24 cellular contexts compared by ENCODE assay signal in the genomic region with DNA sequence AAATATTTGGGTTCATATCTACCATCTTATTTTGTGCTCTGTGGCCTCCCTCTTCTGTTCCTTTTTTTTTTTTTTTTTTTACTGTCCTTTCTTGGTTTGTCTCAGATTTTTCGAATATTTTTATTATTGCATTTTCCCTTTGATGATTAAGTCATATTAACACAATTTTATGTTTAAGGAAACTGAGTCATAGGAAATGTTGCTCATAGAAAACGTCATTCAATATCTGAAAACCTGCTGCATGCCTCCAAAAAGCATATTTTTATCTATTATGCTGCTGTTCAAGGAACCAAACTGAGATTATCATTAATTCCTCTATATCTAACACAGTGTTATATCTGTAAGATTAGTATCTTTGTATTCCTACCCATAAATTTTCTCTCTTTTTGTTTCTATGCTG.
DNase-seq lines count a peak whose midpoint lies in the region; ATAC-seq, FAIRE-seq and TF ChIP-seq lines count a peak whose summit lies in the region.
"Had no signal": no experiment of that assay in that cellular context is flagged by ENCODE, and none has a peak within 500 bp of the region (broad histone marks: within the 10 kb centered on the region; RNA-seq: fewer than 3 reads in every experiment).

No MANE protein-coding gene starts in this region.

- H3K4me1 ChIP-seq in PC-3 (ENCODE audit: insufficient read depth, low read length) (peaks cover 32% of the 10 kb centered on the region), endothelial cell of umbilical vein (ENCODE audit: control insufficient read depth, extremely low read depth, insufficient read depth, low read length) (peaks cover 17% of the 10 kb centered on the region), psoas muscle (no peaks in the 10 kb centered on the region), mesendoderm (ENCODE audit: control insufficient read depth, low read depth, low read length) (no peaks in the 10 kb centered on the region)
- H3K4me1 ChIP-seq: BE2C, Caco-2 had no signal

- H3K9me1 ChIP-seq in endothelial cell of umbilical vein (replicated peaks; ENCODE audit: control insufficient read depth, extremely low read depth, insufficient read depth, low read length) = no peaks in the 10 kb centered on the region

- FAIRE-seq in bronchial epithelial cell (lab: Jason Lieb, UNC) (no peak), endothelial cell of umbilical vein (lab: Jason Lieb, UNC) (peak; percentile 66)
- FAIRE-seq: A204.1, D721Med, GM12878, GM12892, GM18507 had no signal

- H3K9me3 ChIP-seq in PC-3 (ENCODE audit: low read length) (no peaks in the 10 kb centered on the region), endothelial cell of umbilical vein (replicated peaks; ENCODE audit: control insufficient read depth, insufficient read depth, low read length) (no peaks in the 10 kb centered on the region), psoas muscle (no peaks in the 10 kb centered on the region)
- H3K9me3 ChIP-seq: BE2C, BLaER1, Caco-2 had no signal

- H3K4me2 ChIP-seq in PC-3 (ENCODE audit: low read length) (0 out of 2 replicates have a peak overlapping the region, but pooled peaks have one; percentile 1), endothelial cell of umbilical vein (ENCODE audit: insufficient read depth, low read length) (no peak overlapping the region), mesendoderm (ENCODE audit: low read length) (no peak overlapping the region)
- H3K4me2 ChIP-seq: BLaER1 had no signal

- WGBS in psoas muscle, 3 donors = 63 to 83% (median 75%) methylated on average over 2 of the region's 2 CpGs
- no CpG with 5 or more reads among the region's 2 CpGs for WGBS in mesendoderm (ENCODE audit: extremely low coverage, insufficient coverage, low lambda C conversion rate)

- BruUV-seq in PC-3 (replicated peaks; lab: Mats Ljungman, UMichigan) (no TSS peak), endothelial cell of umbilical vein (replicated peaks; lab: Mats Ljungman, UMichigan) (no TSS peak)

- no peaks in the 10 kb centered on the region for H3K36me3 ChIP-seq in PC-3 (ENCODE audit: low read depth, low read length)
- no peaks in the 10 kb centered on the region for H3K36me3 ChIP-seq in bronchial epithelial cell (ENCODE audit: control insufficient read depth, insufficient read depth, low read length)
- no peaks in the 10 kb centered on the region for H3K36me3 ChIP-seq in endothelial cell of umbilical vein (ENCODE audit: control insufficient read depth in 2 of 2, extremely low read depth in 1 of 2, insufficient read depth in 2 of 2, low read length in 2 of 2)
- no peaks in the 10 kb centered on the region for H3K36me3 ChIP-seq in psoas muscle (ENCODE audit: insufficient read depth in 1 of 2, low read depth in 1 of 2)
- H3K36me3 ChIP-seq in mesendoderm (ENCODE audit: control insufficient read depth, insufficient read depth, low read length) = no peaks in the 10 kb centered on the region
- H3K36me3 ChIP-seq: BE2C, BLaER1 had no signal

- H3F3A ChIP-seq in PC-3 (ENCODE audit: low read length, unreplicated experiment) = no peaks in the 10 kb centered on the region

- H3K79me1 ChIP-seq in mesendoderm (ENCODE audit: low read length) = no peaks in the 10 kb centered on the region

- no peak overlapping the region for H2AFZ ChIP-seq in PC-3 (ENCODE audit: low read length)
- no peak overlapping the region for H2AFZ ChIP-seq in endothelial cell of umbilical vein (ENCODE audit: low read depth, low read length)

- H3K23ac ChIP-seq in mesendoderm (ENCODE audit: low read length) = no peak overlapping the region

- H3K56ac ChIP-seq in mesendoderm (ENCODE audit: low read length) = no peak overlapping the region

- no peaks in the 10 kb centered on the region for H3K79me2 ChIP-seq in PC-3 (ENCODE audit: low read length)
- no peaks in the 10 kb centered on the region for H3K79me2 ChIP-seq in endothelial cell of umbilical vein (ENCODE audit: control insufficient read depth, insufficient read depth, low read length)
- H3K79me2 ChIP-seq in mesendoderm (ENCODE audit: control insufficient read depth, insufficient read depth, low read length) = no peaks in the 10 kb centered on the region

- H3K18ac ChIP-seq in mesendoderm (ENCODE audit: low read length) = no peak overlapping the region

- TF ChIP-seq POLR2A in endothelial cell of umbilical vein (IDR thresholded peaks at IDR 0.05; ENCODE audit: low read depth, low read length) = no peak

- POLR2A ChIA-PET in PC-3 (lab: Charles Lee; ENCODE audit: unreplicated experiment) = no interaction called here
- POLR2A ChIA-PET in endothelial cell of umbilical vein (lab: Charles Lee) = no interaction called here

- no peak overlapping the region for H2BK120ac ChIP-seq in mesendoderm (ENCODE audit: low read depth, low read length)

- H3K27me3 ChIP-seq in PC-3 (ENCODE audit: low read length) (no peaks in the 10 kb centered on the region), bronchial epithelial cell (ENCODE audit: control insufficient read depth, insufficient read depth, low read length) (no peaks in the 10 kb centered on the region), endothelial cell of umbilical vein (ENCODE audit: control insufficient read depth in 2 of 2, insufficient read depth in 2 of 2, low read length in 2 of 2) (no peaks in the 10 kb centered on the region), psoas muscle (ENCODE audit: insufficient read depth in 3 of 3, low read length in 2 of 3) (no peaks in the 10 kb centered on the region), mesendoderm (ENCODE audit: insufficient read depth, low read length, poor library complexity) (no peaks in the 10 kb centered on the region)
- H3K27me3 ChIP-seq: BE2C, BLaER1 had no signal

- CTCF ChIA-PET in PC-3 (lab: Charles Lee) = no interaction called here
- CTCF ChIA-PET in endothelial cell of umbilical vein (lab: Charles Lee) = no interaction called here

- ATAC-seq in PC-3 (no peak), psoas muscle (no peak)
- ATAC-seq: GM12878 had no signal

- dilution Hi-C loops in endothelial cell of umbilical vein (cut with MboI; ENCODE audit: extremely low pct_ligation_motif_present, low sequenced_read_pairs) = no loop called here

- H3K27ac ChIP-seq in PC-3 (ENCODE audit: low read length) (peak overlapping the region; percentile 9; the same call in 1 of the 2 replicates), endothelial cell of umbilical vein (ENCODE audit: insufficient read depth, low read depth, low read length) (peak overlapping the region; percentile 61), psoas muscle (no peak overlapping the region), mesendoderm (ENCODE audit: low read depth, low read length) (no peak overlapping the region)
- H3K27ac ChIP-seq: BLaER1 had no signal

- no peak overlapping the region for H2BK15ac ChIP-seq in mesendoderm (replicated peaks; ENCODE audit: low read depth)

- no peaks in the 10 kb centered on the region for H4K20me1 ChIP-seq in PC-3 (ENCODE audit: low read length)
- no peaks in the 10 kb centered on the region for H4K20me1 ChIP-seq in endothelial cell of umbilical vein (replicated peaks; ENCODE audit: control insufficient read depth, extremely low read depth, insufficient read depth, low read length)
- H4K20me1 ChIP-seq: BLaER1 had no signal

- intact Hi-C loops in PC-3 (cut with micrococcal nuclease) (loop anchor here (5.0 to 10.0 kb wide), 2 partner anchors 136 to 329 kb away; no protein-coding TSS in a partner anchor), endothelial cell of umbilical vein (cut with micrococcal nuclease) (loop anchor here (5.0 kb wide), 1 partner anchor 109 kb away; no protein-coding TSS in a partner anchor), psoas muscle (cut with DNase I) (no loop called here)

- H3K9ac ChIP-seq in PC-3 (ENCODE audit: low read length) (no peak overlapping the region), endothelial cell of umbilical vein (replicated peaks; ENCODE audit: extremely low read depth, insufficient read depth, low read length) (no peak overlapping the region), mesendoderm (ENCODE audit: low read length) (no peak overlapping the region)
- H3K9ac ChIP-seq: BLaER1 had no signal

- H2AK5ac ChIP-seq in mesendoderm (ENCODE audit: low read length) = no peak overlapping the region

- H4K5ac ChIP-seq in mesendoderm (ENCODE audit: low read length) = no peak overlapping the region

- no peak overlapping the region for H3K4me3 ChIP-seq in PC-3 (ENCODE audit: low read length)
- H3K4me3 ChIP-seq in bronchial epithelial cell (ENCODE audit: low read depth, low read length) = no peak overlapping the region
- no peak overlapping the region for H3K4me3 ChIP-seq in endothelial cell of umbilical vein (replicated peaks in 1 of 3; ENCODE audit: insufficient read depth in 1 of 3, low read depth in 1 of 3, low read length in 3 of 3)
- H3K4me3 ChIP-seq in psoas muscle = no peak overlapping the region
- H3K4me3 ChIP-seq in mesendoderm (ENCODE audit: low read length) = no peak overlapping the region
- H3K4me3 ChIP-seq: BLaER1, GM12878 had no signal

- no peak overlapping the region for H3K4ac ChIP-seq in mesendoderm (ENCODE audit: low read depth, low read length)

- H4K8ac ChIP-seq in mesendoderm (ENCODE audit: low read depth, low read length) = no peak overlapping the region

- TF ChIP-seq CTCF in PC-3 (conservative IDR thresholded peaks at IDR 0.05; ENCODE audit: low read depth, low read length) = no peak
- no peak for TF ChIP-seq CTCF in bronchial epithelial cell (IDR thresholded peaks at IDR 0.05; ENCODE audit: insufficient read depth, low read length, severe bottlenecking)
- no peak for TF ChIP-seq CTCF in endothelial cell of umbilical vein (IDR thresholded peaks at IDR 0.05; ENCODE audit: extremely low read depth in 1 of 2, insufficient read depth in 1 of 2, low read depth in 1 of 2, low read length in 2 of 2)
- TF ChIP-seq CTCF in psoas muscle (IDR thresholded peaks at IDR 0.05) = no peak

- DNase-seq in PC-3 (peak; percentile 24), bronchial epithelial cell (ENCODE audit: low read depth) (peak; percentile 59), endothelial cell of umbilical vein (ENCODE audit: low read depth, low spot score) (peak; percentile 71), psoas muscle (no peak), mesendoderm (no peak)
- no peak for DNase-seq in central memory CD4-positive, alpha-beta T cell
- DNase-seq in stimulated activated CD4-positive, alpha-beta T cell treated with anti-CD3 and anti-CD28 coated beads, Interleukin-4, amount 100 ng/mL, for 24 hours = no peak
- DNase-seq: 8988T; ACHN; BE2C; C1 segment of cervical spinal cord; Caco-2; Calu3; CD4-positive, alpha-beta memory T cell; CD4-positive, CD25-positive, alpha-beta regulatory T cell; CD8-positive, alpha-beta memory T cell; DMS79 treated with DMSO at 0.1 percent for 48 hours; GDM1 had no signal

- H3K9me2 ChIP-seq in PC-3 (replicated peaks; ENCODE audit: low read length) = no peaks in the 10 kb centered on the region

- H2BK5ac ChIP-seq in mesendoderm (ENCODE audit: low read length) = no peak overlapping the region

TF ChIP-seq in endothelial cell of umbilical vein, 7 proteins besides CTCF, POLR2A, EP300 and RAD21 (continues in another document):
- TF ChIP-seq MYC (IDR thresholded peaks at IDR 0.05; ENCODE audit: low read depth, low read length) = no peak
- TF ChIP-seq, protein P1, sequence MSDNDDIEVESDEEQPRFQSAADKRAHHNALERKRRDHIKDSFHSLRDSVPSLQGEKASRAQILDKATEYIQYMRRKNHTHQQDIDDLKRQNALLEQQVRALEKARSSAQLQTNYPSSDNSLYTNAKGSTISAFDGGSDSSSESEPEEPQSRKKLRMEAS (IDR thresholded peaks at IDR 0.05; ENCODE audit: insufficient read depth, insufficient read length) = no peak
- TF ChIP-seq GATA2 (IDR thresholded peaks at IDR 0.05; ENCODE audit: insufficient read depth, insufficient read length, low read depth, low read length) = peak; percentile 42

Comparison
In these comparisons a context has a peak if more than half of its experiments do, and no peak if none do; other contexts are left out.
1. DNase-seq: peak in PC-3 (single experiment), bronchial epithelial cell (single experiment) and endothelial cell of umbilical vein (single experiment); none in psoas muscle (0 of 2), central memory CD4-positive, alpha-beta T cell (single experiment), mesendoderm (single experiment) and stimulated activated CD4-positive, alpha-beta T cell treated with anti-CD3 and anti-CD28 coated beads, Interleukin-4, amount 100 ng/mL, for 24 hours (single experiment).
2. H3K27ac ChIP-seq: peak in PC-3 (single experiment) and endothelial cell of umbilical vein (single experiment); none in psoas muscle (single experiment) and mesendoderm (single experiment).
3. intact Hi-C loops: an anchor here in PC-3 (5.0 to 10.0 kb wide) and endothelial cell of umbilical vein (5.0 kb wide); none called in psoas muscle.